In genomic region chr10:16459428-16459939, GRCh38 we compare ENCODE assay signal across 1 cellular context.
TF ChIP-seq lines count a peak whose summit lies in the region.

No MANE protein-coding gene starts in this region.

TF ChIP-seq in HEK293, 187 proteins besides CTCF, POLR2A, EP300 and RAD21 (continued from another document):
- TF ChIP-seq ZNF518A (tag by site-specific recombination; conservative IDR thresholded peaks at IDR 0.05; ENCODE audit: low read depth) (peak; percentile 65; the same call in 1 of the 2 replicates), ZNF280D (tag by site-specific recombination; IDR thresholded peaks at IDR 0.05) (no peak), PRDM2 (tag by site-specific recombination; IDR thresholded peaks at IDR 0.05; ENCODE audit: borderline replicate concordance) (no peak), ZBTB21 (tag by site-specific recombination; IDR thresholded peaks at IDR 0.05) (no peak), INSM2 (tag by site-specific recombination; IDR thresholded peaks at IDR 0.05) (no peak), ZNF555 (tag by site-specific recombination; conservative IDR thresholded peaks at IDR 0.05) (0 out of 2 replicates have a peak, but pooled peaks have one; percentile 24), ZNF184 (tag by site-specific recombination; IDR thresholded peaks at IDR 0.05) (no peak)
